Comparison of ENCODE assay signal across 9 cellular contexts in the genomic region with DNA sequence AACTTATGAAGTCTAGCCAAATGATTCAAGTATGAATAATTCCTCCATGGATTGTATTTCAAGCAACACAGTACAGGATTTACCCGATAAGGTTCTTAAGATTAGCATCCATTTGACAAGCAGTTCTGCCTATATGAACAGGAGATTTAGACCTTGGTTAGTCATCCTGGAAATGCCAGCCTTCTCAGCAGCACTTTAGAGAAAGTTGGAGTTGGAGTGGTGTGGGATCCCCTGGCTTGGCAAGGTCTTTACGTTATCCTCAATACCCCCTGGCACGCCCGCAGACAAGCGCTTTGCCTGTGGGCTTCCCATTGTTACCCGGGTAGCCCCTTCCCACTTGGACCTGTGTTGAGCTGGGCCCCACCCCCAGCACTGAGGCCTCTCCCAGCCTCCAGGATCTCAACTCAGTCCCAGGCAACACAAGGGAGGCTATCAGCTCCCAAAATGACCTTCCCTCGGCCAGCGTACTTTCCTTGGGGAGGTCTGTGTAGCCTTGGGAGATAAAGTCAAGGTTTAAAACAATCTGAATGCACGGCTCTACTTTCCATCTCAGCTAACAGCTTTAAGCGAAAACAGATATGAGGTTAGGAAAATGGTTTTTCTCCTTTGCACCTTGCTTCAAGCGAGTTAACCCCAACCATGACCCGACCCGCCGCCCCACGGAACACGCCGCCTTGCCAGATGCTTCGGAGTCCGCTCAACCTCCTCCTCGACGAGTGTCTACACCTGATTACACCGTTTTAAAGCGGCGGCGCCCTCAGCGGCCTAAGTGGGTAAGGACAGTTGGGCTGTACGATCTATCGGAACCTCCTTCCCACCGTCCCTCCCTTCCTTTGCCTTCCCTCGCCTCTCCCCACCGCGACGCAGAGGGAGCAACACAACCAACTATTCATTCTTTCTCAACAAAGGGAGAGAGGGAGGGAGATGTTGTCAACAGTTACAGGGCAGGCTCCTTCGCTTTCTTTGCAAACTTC. TPM values are rescaled to one million over a fixed set of nuclear protein-coding genes. Genes with fewer than 3 reads are reported as not detected.
A peak's percentile ranks its signal among the peaks of the same experiment; 100 is the strongest.
DNase-seq lines count a peak whose midpoint lies in the region; ATAC-seq, FAIRE-seq and TF ChIP-seq lines count a peak whose summit lies in the region.
"Had no signal": no experiment of that assay in that cellular context is flagged by ENCODE, and none has a peak within 500 bp of the region (broad histone marks: within the 10 kb centered on the region; RNA-seq: fewer than 3 reads in every experiment).

No MANE protein-coding gene starts in this region.

- H3K4me1 ChIP-seq in endothelial cell of umbilical vein (ENCODE audit: control insufficient read depth, extremely low read depth, insufficient read depth, low read length) = peaks cover 47% of the 10 kb centered on the region

- TF ChIP-seq CTCF in endothelial cell of umbilical vein (IDR thresholded peaks at IDR 0.05; ENCODE audit: extremely low read depth in 1 of 2, insufficient read depth in 1 of 2, low read depth in 1 of 2, low read length in 2 of 2) = peak; percentile 38 to 70

- H3K36me3 ChIP-seq in H7 (replicated peaks; ENCODE audit: control insufficient read depth, insufficient read depth, low read length) (no peaks in the 10 kb centered on the region; the same call in 1 of the 2 replicates), endothelial cell of umbilical vein (ENCODE audit: control insufficient read depth in 2 of 2, extremely low read depth in 1 of 2, insufficient read depth in 2 of 2, low read length in 2 of 2) (peaks cover 0 to 4% of the 10 kb centered on the region in 2 experiments)

- peaks cover 2% of the 10 kb centered on the region for H4K20me1 ChIP-seq in endothelial cell of umbilical vein (replicated peaks; ENCODE audit: control insufficient read depth, extremely low read depth, insufficient read depth, low read length)

- H3K9me3 Mint-ChIP-seq in activated CD4-positive, alpha-beta T cell treated with anti-CD3 and anti-CD28 coated beads, Interleukin-2, amount 10 ng/mL, durations not matched to agents 24 days and 14 days = no peaks in the 10 kb centered on the region
- H3K9me3 Mint-ChIP-seq in memory B cell = no peaks in the 10 kb centered on the region

- H3K27ac Mint-ChIP-seq in activated CD4-positive, alpha-beta T cell treated with anti-CD3 and anti-CD28 coated beads, Interleukin-2, amount 10 ng/mL, durations not matched to agents 24 days and 14 days = no peak overlapping the region
- H3K27ac Mint-ChIP-seq in memory B cell = peak overlapping the region; percentile 84

- H2AFZ ChIP-seq in endothelial cell of umbilical vein (ENCODE audit: low read depth, low read length) = no peak overlapping the region

- TF ChIP-seq POLR2A in endothelial cell of umbilical vein (IDR thresholded peaks at IDR 0.05; ENCODE audit: low read depth, low read length) = peak; percentile 62

- peaks cover 8% of the 10 kb centered on the region for H3K4me1 Mint-ChIP-seq in activated CD4-positive, alpha-beta T cell treated with anti-CD3 and anti-CD28 coated beads, Interleukin-2, amount 10 ng/mL, durations not matched to agents 24 days and 14 days
- peaks cover 37% of the 10 kb centered on the region for H3K4me1 Mint-ChIP-seq in memory B cell

- FAIRE-seq in endothelial cell of umbilical vein (lab: Jason Lieb, UNC) = peak; percentile 61

- H3K27me3 ChIP-seq in H7 (ENCODE audit: control insufficient read depth, insufficient read depth, low read length) = no peaks in the 10 kb centered on the region
- H3K27me3 ChIP-seq in endothelial cell of umbilical vein (ENCODE audit: control insufficient read depth in 2 of 2, insufficient read depth in 2 of 2, low read length in 2 of 2) = no peaks in the 10 kb centered on the region

- peaks cover 66% of the 10 kb centered on the region for H3K79me2 ChIP-seq in endothelial cell of umbilical vein (ENCODE audit: control insufficient read depth, insufficient read depth, low read length)

- no peaks in the 10 kb centered on the region for H3K9me1 ChIP-seq in endothelial cell of umbilical vein (replicated peaks; ENCODE audit: control insufficient read depth, extremely low read depth, insufficient read depth, low read length)

- ATAC-seq in memory B cell (ENCODE audit: low read depth) = peak; percentile 83

- DNase-seq in NCI-H187 (lab: John Stamatoyannopoulos, UW) = peak; percentile 35 to 60
- DNase-seq in NCI-H187 treated with DMSO at 0.1 percent for 48 hours (lab: John Stamatoyannopoulos, UW) = no peak
- peak; percentile 92 for DNase-seq in H7
- peak; percentile 56 for DNase-seq in NCI-H1092 treated with DMSO at 0.1 percent for 48 hours (lab: John Stamatoyannopoulos, UW)
- peak; percentile 79 for DNase-seq in activated CD4-positive, alpha-beta T cell treated with anti-CD3 and anti-CD28 coated beads, Interleukin-2, amount 10 ng/mL, durations not matched to agents 24 days and 14 days
- DNase-seq in endothelial cell of umbilical vein (ENCODE audit: low read depth, low spot score) = peak; percentile 89
- DNase-seq in memory B cell (ENCODE audit: low spot score in 2 of 2) = peak; percentile 66 to 76
- peak; percentile 72 for DNase-seq in stimulated activated CD8-positive, alpha-beta memory T cell treated with anti-CD3 and anti-CD28 coated beads, Interleukin-4, amount 100 ng/mL, for 48 hours
- DNase-seq: DND-41 had no signal

- peaks cover 72% of the 10 kb centered on the region for H3K27me3 Mint-ChIP-seq in activated CD4-positive, alpha-beta T cell treated with anti-CD3 and anti-CD28 coated beads, Interleukin-2, amount 10 ng/mL, durations not matched to agents 24 days and 14 days
- no peaks in the 10 kb centered on the region for H3K27me3 Mint-ChIP-seq in memory B cell

- POLR2A ChIA-PET in endothelial cell of umbilical vein (lab: Charles Lee) = interaction anchor here (0.6 kb wide), 1 partner anchor 167 kb away, joined by 4 read pairs; no protein-coding TSS in a partner anchor

- H3K9me3 ChIP-seq in endothelial cell of umbilical vein (replicated peaks; ENCODE audit: control insufficient read depth, insufficient read depth, low read length) = no peaks in the 10 kb centered on the region

- H3K27ac ChIP-seq in endothelial cell of umbilical vein (ENCODE audit: insufficient read depth, low read depth, low read length) = peak overlapping the region; percentile 84

- intact Hi-C loops in activated CD4-positive, alpha-beta T cell treated with anti-CD3 and anti-CD28 coated beads, Interleukin-2, amount 10 ng/mL, durations not matched to agents 24 days and 14 days (cut with micrococcal nuclease) = loop anchor here (2.0 to 10.0 kb wide), 3 partner anchors 37 to 236 kb away; a partner anchor contains a TSS
- intact Hi-C loops in endothelial cell of umbilical vein (cut with micrococcal nuclease) = loop anchor here (1.0 to 5.0 kb wide), 6 partner anchors 8 to 167 kb away; no protein-coding TSS in a partner anchor

- H3K4me2 ChIP-seq in endothelial cell of umbilical vein (ENCODE audit: insufficient read depth, low read length) = peak overlapping the region; percentile 82

- H3K4me3 ChIP-seq in H7 (ENCODE audit: insufficient read depth, low read depth, low read length) (peak overlapping the region; percentile 81), endothelial cell of umbilical vein (replicated peaks in 1 of 3; ENCODE audit: insufficient read depth in 1 of 3, low read depth in 1 of 3, low read length in 3 of 3) (peak overlapping the region; percentile 55 to 80 (median 72))

- BruUV-seq in endothelial cell of umbilical vein (replicated peaks; lab: Mats Ljungman, UMichigan) = no TSS peak

- peak overlapping the region; percentile 83 for H3K4me3 Mint-ChIP-seq in activated CD4-positive, alpha-beta T cell treated with anti-CD3 and anti-CD28 coated beads, Interleukin-2, amount 10 ng/mL, durations not matched to agents 24 days and 14 days
- H3K4me3 Mint-ChIP-seq in memory B cell = peak overlapping the region; percentile 99

- dilution Hi-C loops in endothelial cell of umbilical vein (cut with MboI; ENCODE audit: extremely low pct_ligation_motif_present, low sequenced_read_pairs) = no loop called here

- peak overlapping the region; percentile 97 for H3K9ac ChIP-seq in endothelial cell of umbilical vein (replicated peaks; ENCODE audit: extremely low read depth, insufficient read depth, low read length)

- H3K36me3 Mint-ChIP-seq in activated CD4-positive, alpha-beta T cell treated with anti-CD3 and anti-CD28 coated beads, Interleukin-2, amount 10 ng/mL, durations not matched to agents 24 days and 14 days (ENCODE audit: low read depth) = peaks cover 4% of the 10 kb centered on the region
- peaks cover 2% of the 10 kb centered on the region for H3K36me3 Mint-ChIP-seq in memory B cell

- CTCF ChIA-PET in endothelial cell of umbilical vein (lab: Charles Lee) = interaction anchor here (1.0 to 5.7 kb wide), 9 partner anchors 11 to 164 kb away, joined by 3 to 122 read pairs (median 11); no protein-coding TSS in a partner anchor

TF ChIP-seq in endothelial cell of umbilical vein, 7 proteins besides CTCF, POLR2A, EP300 and RAD21:
- TF ChIP-seq JUN (IDR thresholded peaks at IDR 0.05; ENCODE audit: borderline replicate concordance, insufficient read depth, insufficient read length, low read depth) = no peak
- no peak for TF ChIP-seq MYC (IDR thresholded peaks at IDR 0.05; ENCODE audit: low read depth, low read length)
- TF ChIP-seq, protein P1, sequence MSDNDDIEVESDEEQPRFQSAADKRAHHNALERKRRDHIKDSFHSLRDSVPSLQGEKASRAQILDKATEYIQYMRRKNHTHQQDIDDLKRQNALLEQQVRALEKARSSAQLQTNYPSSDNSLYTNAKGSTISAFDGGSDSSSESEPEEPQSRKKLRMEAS (IDR thresholded peaks at IDR 0.05; ENCODE audit: insufficient read depth, insufficient read length) = no peak
- TF ChIP-seq EZH2 (IDR thresholded peaks at IDR 0.05; ENCODE audit: borderline replicate concordance, low read depth, low read length, severe bottlenecking) = no peak
- TF ChIP-seq GATA2 (IDR thresholded peaks at IDR 0.05; ENCODE audit: insufficient read depth, insufficient read length, low read depth, low read length) = peak; percentile 64
- TF ChIP-seq POLR2AphosphoS5 (IDR thresholded peaks at IDR 0.05; ENCODE audit: insufficient read depth, low read depth, low read length) = peak; percentile 32
- peak; percentile 53 for TF ChIP-seq FOS (IDR thresholded peaks at IDR 0.05; ENCODE audit: borderline replicate concordance, insufficient read depth, low read length)

RNA-seq across cellular contexts. Expression of a gene that starts 1.2 kb away (rescaled TPM):
- total RNA-seq in H7 (2014; rRNA removed; shearing (Covaris generic)) = 53.2 and 67.4 TPM in 2 replicates
- 0.45 and 0.61 TPM in 2 replicates for total RNA-seq in activated CD4-positive, alpha-beta T cell treated with anti-CD3 and anti-CD28 coated beads, Interleukin-2, amount 10 ng/mL, durations not matched to agents 24 days and 14 days
- 31.2 and 32.9 TPM in 2 replicates for total RNA-seq in endothelial cell of umbilical vein
- polyA plus RNA-seq in endothelial cell of umbilical vein = 15.6 and 17.5 TPM in 2 replicates
- 25.3 and 26.5 TPM in 2 replicates for polyA plus RNA-seq in endothelial cell of umbilical vein (2011; cell fraction: cytosol; rRNA removed)
- polyA plus RNA-seq in endothelial cell of umbilical vein (2011; cell fraction: nucleus; rRNA removed) = 36.3 and 37.1 TPM in 2 replicates
- 32.6 and 38.1 TPM in 2 replicates for polyA plus RNA-seq in endothelial cell of umbilical vein (2012)
- 18.1 and 19.7 TPM in 2 replicates for polyA minus RNA-seq in endothelial cell of umbilical vein
- polyA minus RNA-seq in endothelial cell of umbilical vein (2011; cell fraction: cytosol; rRNA and poly(A)+ RNA removed) = 69.6 TPM
- 30.1 and 38.1 TPM in 2 replicates for polyA minus RNA-seq in endothelial cell of umbilical vein (2011; cell fraction: nucleus; rRNA and poly(A)+ RNA removed)

Comparison
In these comparisons a context has a peak if more than half of its experiments do, and no peak if none do; other contexts are left out.
1. RNA of a gene that starts 1.2 kb away (total RNA-seq): 53.2 to 67.4 TPM in H7 and 31.2 to 32.9 TPM in endothelial cell of umbilical vein; 0.45 to 0.61 TPM in activated CD4-positive, alpha-beta T cell treated with anti-CD3 and anti-CD28 coated beads, Interleukin-2, amount 10 ng/mL, durations not matched to agents 24 days and 14 days; every median in the first group is over 10 times any median in the second.